ENCODE assay signal across 9 cellular contexts in the genomic region with DNA sequence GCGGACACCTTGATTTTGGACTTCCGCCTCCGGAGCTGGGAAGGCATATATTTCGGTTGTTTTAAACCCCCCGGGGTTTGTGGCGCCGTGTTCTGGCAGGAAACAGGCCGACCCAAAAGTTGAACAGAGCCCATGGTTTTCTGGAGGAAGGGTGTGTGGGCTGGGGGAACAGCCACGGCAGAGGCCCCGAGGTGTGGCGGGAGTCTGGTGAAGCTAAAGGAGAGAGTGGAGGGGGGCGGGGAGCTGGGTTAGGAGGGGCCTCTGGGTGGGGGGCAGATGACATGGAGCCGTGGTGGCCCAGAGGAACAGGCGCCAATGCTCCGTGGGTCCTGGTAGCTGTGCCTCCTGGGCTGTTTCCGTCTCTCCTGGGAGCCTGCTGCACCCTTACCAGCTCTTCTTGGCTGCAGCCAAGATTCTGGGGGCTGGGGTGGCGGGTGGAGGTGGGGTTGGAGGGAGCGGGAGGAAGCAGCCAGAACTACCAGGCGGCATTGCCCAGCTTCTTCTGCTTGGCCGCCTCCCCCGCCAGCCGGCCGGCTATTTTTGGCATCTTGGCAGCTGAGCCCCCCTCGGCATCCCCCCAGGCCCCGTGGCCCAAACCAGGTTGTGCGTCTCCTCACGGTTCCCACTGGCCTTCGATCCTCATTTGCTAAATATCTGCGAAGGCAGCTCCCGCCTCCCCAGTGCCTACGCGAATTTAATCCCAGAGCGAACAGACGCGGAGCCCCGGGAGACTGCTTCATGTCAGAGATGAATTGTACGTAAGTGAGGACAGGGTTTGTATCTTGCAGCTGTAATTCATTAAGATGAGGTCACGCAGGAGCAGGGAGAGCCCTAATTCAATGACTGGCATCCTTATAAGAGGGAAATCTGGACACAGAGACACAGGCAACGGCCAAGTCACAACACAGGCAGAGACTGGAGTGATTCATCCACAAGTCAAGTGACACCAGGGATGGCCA. TPM values are rescaled to one million over a fixed set of nuclear protein-coding genes. Genes with fewer than 3 reads are reported as not detected.
DNase-seq lines count a peak whose midpoint lies in the region; ATAC-seq and TF ChIP-seq lines count a peak whose summit lies in the region.
"Had no signal": no experiment of that assay in that cellular context is flagged by ENCODE, and none has a peak within 500 bp of the region (broad histone marks: within the 10 kb centered on the region; RNA-seq: fewer than 3 reads in every experiment).

No MANE protein-coding gene starts in this region.

- ATAC-seq in stimulated activated memory B cell treated with anti-CD40 and anti-IgM and Interleukin-4, amounts not matched to agents 10 μg/mL and 1 μg/mL and 100 μg/mL, for 72 hours: no peak
- ATAC-seq in GM18517 (IDR thresholded peaks at IDR 0.05; ENCODE audit: unreplicated experiment): no peak

- intact Hi-C loops in ascending aorta (cut with DNase I): no loop called here

- peaks cover 11% of the 10 kb centered on the region for H3K27me3 ChIP-seq in ascending aorta
- peaks cover 4 to 24% of the 10 kb centered on the region in 2 donors for H3K27me3 ChIP-seq in right atrium auricular region

- H3K36me3 ChIP-seq in ascending aorta (no peaks in the 10 kb centered on the region), right atrium auricular region (no peaks in the 10 kb centered on the region)

- peaks cover 31% of the 10 kb centered on the region for H3K36me3 Mint-ChIP-seq in stimulated activated memory B cell treated with anti-CD40 and anti-IgM and Interleukin-4, amounts not matched to agents 10 μg/mL and 1 μg/mL and 100 μg/mL, for 72 hours
- H3K36me3 Mint-ChIP-seq in mesothelial cell of epicardium: no peaks in the 10 kb centered on the region

- peak overlapping the region; percentile 76 for H3K27ac Mint-ChIP-seq in stimulated activated memory B cell treated with anti-CD40 and anti-IgM and Interleukin-4, amounts not matched to agents 10 μg/mL and 1 μg/mL and 100 μg/mL, for 72 hours
- no peak overlapping the region for H3K27ac Mint-ChIP-seq in mesothelial cell of epicardium

- no peak for TF ChIP-seq CTCF in ascending aorta (IDR thresholded peaks at IDR 0.05)
- no peak for TF ChIP-seq CTCF in right atrium auricular region (IDR thresholded peaks at IDR 0.05)
- TF ChIP-seq CTCF in mesothelial cell of epicardium (IDR thresholded peaks at IDR 0.05; ENCODE audit: unreplicated experiment): no peak

- no peaks in the 10 kb centered on the region for H3K9me3 ChIP-seq in ascending aorta
- H3K9me3 ChIP-seq in right atrium auricular region: no peaks in the 10 kb centered on the region

- DNase-seq in GM04503 (ENCODE audit: low read depth): peak; percentile 81
- no peak for DNase-seq in ascending aorta (ENCODE audit: low spot score in 2 of 2)
- DNase-seq in right atrium auricular region (ENCODE audit: low spot score): no peak
- no peak for DNase-seq in activated CD4-positive, alpha-beta T cell treated with anti-CD3 and anti-CD28 coated beads for 1 hour
- no peak for DNase-seq in stimulated activated CD4-positive, alpha-beta T cell treated with anti-CD3 and anti-CD28 coated beads, Interleukin-4, amount 100 ng/mL, for 24 hours
- DNase-seq in mesothelial cell of epicardium (ENCODE audit: low spot score in 2 of 2, unreplicated experiment in 2 of 2): no peak

- no peaks in the 10 kb centered on the region for H3K27me3 Mint-ChIP-seq in stimulated activated memory B cell treated with anti-CD40 and anti-IgM and Interleukin-4, amounts not matched to agents 10 μg/mL and 1 μg/mL and 100 μg/mL, for 72 hours
- peaks cover 62% of the 10 kb centered on the region for H3K27me3 Mint-ChIP-seq in mesothelial cell of epicardium (ENCODE audit: low read depth)
- H3K27me3 Mint-ChIP-seq: activated naive CD4-positive, alpha-beta T cell treated with anti-CD3 and anti-CD28 coated beads, Interleukin-2, amount 50 U/mL, for 24 hours had no signal

- H3K9me3 Mint-ChIP-seq in stimulated activated memory B cell treated with anti-CD40 and anti-IgM and Interleukin-4, amounts not matched to agents 10 μg/mL and 1 μg/mL and 100 μg/mL, for 72 hours: no peaks in the 10 kb centered on the region
- no peaks in the 10 kb centered on the region for H3K9me3 Mint-ChIP-seq in mesothelial cell of epicardium
- H3K9me3 Mint-ChIP-seq: activated naive CD4-positive, alpha-beta T cell treated with anti-CD3 and anti-CD28 coated beads, Interleukin-2, amount 50 U/mL, for 24 hours had no signal

- H3K4me3 Mint-ChIP-seq in stimulated activated memory B cell treated with anti-CD40 and anti-IgM and Interleukin-4, amounts not matched to agents 10 μg/mL and 1 μg/mL and 100 μg/mL, for 72 hours: peak overlapping the region; percentile 66
- no peak overlapping the region for H3K4me3 Mint-ChIP-seq in mesothelial cell of epicardium
- H3K4me3 Mint-ChIP-seq: activated naive CD4-positive, alpha-beta T cell treated with anti-CD3 and anti-CD28 coated beads, Interleukin-2, amount 50 U/mL, for 24 hours had no signal

- H3K4me1 ChIP-seq in ascending aorta: peaks cover 17 to 28% of the 10 kb centered on the region in 2 donors
- H3K4me1 ChIP-seq in right atrium auricular region: peaks cover 0 to 36% of the 10 kb centered on the region in 2 donors

- H3K4me3 ChIP-seq in ascending aorta: peak overlapping the region in 1 of 2 donors; percentile 45
- H3K4me3 ChIP-seq in right atrium auricular region: peak overlapping the region in 1 of 2 donors; percentile 26

- H3K27ac ChIP-seq in ascending aorta (peak overlapping the region; percentile 34 to 64), right atrium auricular region (peak overlapping the region; percentile 31 to 38)

- peaks cover 29% of the 10 kb centered on the region for H3K4me1 Mint-ChIP-seq in stimulated activated memory B cell treated with anti-CD40 and anti-IgM and Interleukin-4, amounts not matched to agents 10 μg/mL and 1 μg/mL and 100 μg/mL, for 72 hours
- peaks cover 8% of the 10 kb centered on the region for H3K4me1 Mint-ChIP-seq in mesothelial cell of epicardium

RNA-seq across cellular contexts. Expression of gene PEAK3, which starts 12.7 kb away (rescaled TPM):
- total RNA-seq in ascending aorta (4.7 TPM), right atrium auricular region (1 to 10 TPM; 1.5 to 1.9 TPM), mesothelial cell of epicardium (0.11 TPM in 1 of 3 replicates, not detected in the others)

RNA-seq across cellular contexts. Expression of gene LINGO3, which starts 13.3 kb away (rescaled TPM):
- total RNA-seq in ascending aorta (not detected), right atrium auricular region (not detected), mesothelial cell of epicardium (0.59 to 0.60 TPM (median 0.60 TPM) in 3 replicates)

RNA-seq across cellular contexts. Expression of gene LSM7, which starts 33.7 kb away (rescaled TPM):
- 31.4 TPM for total RNA-seq in ascending aorta
- 100 to 1,000 TPM in 1 of 2 donors, 10 to 100 TPM in 1; 38.6 to 104 TPM for total RNA-seq in right atrium auricular region
- 141 to 149 TPM (median 142 TPM) in 3 replicates for total RNA-seq in mesothelial cell of epicardium

RNA-seq across cellular contexts. Expression of gene SPPL2B, which starts 33.8 kb away (rescaled TPM):
- total RNA-seq in ascending aorta (95.7 TPM), right atrium auricular region (10 to 100 TPM; 16.7 to 19.8 TPM), mesothelial cell of epicardium (189 to 202 TPM (median 196 TPM) in 3 replicates)

RNA-seq across cellular contexts. Expression of gene JSRP1, which starts 38.4 kb away (rescaled TPM):
- total RNA-seq in ascending aorta (not detected), right atrium auricular region (under 1 TPM in 1 of 2 donors, not detected in 1; 0.39 TPM), mesothelial cell of epicardium (0.80 TPM in 1 of 3 replicates, not detected in the others)
